ENCODE assay signal across 6 cellular contexts in the genomic region with DNA sequence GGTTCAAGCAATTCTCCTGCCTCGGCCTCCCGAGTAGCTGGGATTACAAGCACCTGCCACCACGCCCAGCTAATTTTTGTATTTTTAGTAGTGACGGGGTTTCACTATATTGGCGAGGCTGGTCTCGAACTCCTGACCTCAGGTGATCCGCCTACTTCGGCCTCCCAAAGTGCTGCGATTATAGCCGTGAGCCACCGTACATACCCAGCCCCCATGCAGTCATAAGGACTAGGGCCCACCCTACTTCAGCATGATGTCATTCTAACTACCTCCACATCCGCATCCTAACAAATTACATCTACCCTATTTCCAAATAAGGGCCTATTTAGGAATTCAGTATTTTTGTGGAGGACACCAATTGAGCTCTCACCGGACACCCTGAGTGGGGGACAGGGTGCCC. TPM values are rescaled to one million over a fixed set of nuclear protein-coding genes. Genes with fewer than 3 reads are reported as not detected.
"Had no signal": no experiment of that assay in that cellular context is flagged by ENCODE, and none has a peak within 500 bp of the region (broad histone marks: within the 10 kb centered on the region; RNA-seq: fewer than 3 reads in every experiment).

No MANE protein-coding gene starts in this region.

RNA-seq across cellular contexts. Expression of gene NMRK2, which starts 22.4 kb away (rescaled TPM):
- total RNA-seq: activated CD4-positive, alpha-beta memory T cell treated with anti-CD3 and anti-CD28 coated beads for 36 hours; activated CD4-positive, alpha-beta T cell treated with anti-CD3 and anti-CD28 coated beads, Interleukin-2, amount 10 ng/mL, durations not matched to agents 7 days and 5 days; activated naive CD4-positive, alpha-beta T cell treated with anti-CD3 and anti-CD28 coated beads for 36 hours; activated T-helper 17 cell treated with anti-CD3 and anti-CD28 coated beads, Interleukin-2, amount 50 U/mL, for 72 hours; T-cell; T-helper 2 cell treated with Interferon-gamma antibody and Interleukin-4, amounts not matched to agents 100 ng/mL and 5 ng/mL, for 36 hours had no signal
